In the genomic region with DNA sequence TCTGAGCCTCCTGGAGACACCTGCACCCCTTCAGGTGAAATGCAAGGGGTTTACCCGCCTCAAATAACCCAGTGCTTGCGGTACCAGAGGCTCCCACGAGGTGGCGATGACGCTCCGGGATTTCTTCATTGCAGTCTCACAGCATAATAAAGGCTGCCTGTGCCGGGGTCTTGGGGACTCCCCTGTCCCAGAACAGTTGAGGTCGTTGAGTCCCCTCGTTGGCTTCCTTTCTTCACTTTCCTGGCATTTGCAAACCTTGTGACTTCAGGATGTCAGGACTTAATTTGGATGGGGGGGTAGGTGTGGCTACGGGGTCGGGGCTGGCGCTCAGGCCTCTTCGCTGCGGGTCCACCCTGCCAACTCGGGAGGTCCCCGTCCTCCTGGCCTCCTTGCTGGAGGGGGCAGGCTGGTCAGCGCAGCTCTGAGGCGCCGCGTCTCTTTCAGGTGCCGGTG, we compare ENCODE assay signal across 8 cellular contexts. TPM values are rescaled to one million over a fixed set of nuclear protein-coding genes. Genes with fewer than 3 reads are reported as not detected.
DNase-seq lines count a peak whose midpoint lies in the region; ATAC-seq, FAIRE-seq and TF ChIP-seq lines count a peak whose summit lies in the region.

No MANE protein-coding gene starts in this region.

- TF ChIP-seq CTCF in AG10803 (conservative IDR thresholded peaks at IDR 0.05; ENCODE audit: low read length) (peak; percentile 91), OCI-LY7 (conservative IDR thresholded peaks at IDR 0.05; ENCODE audit: low read length) (peak; percentile 96), natural killer cell (IDR thresholded peaks at IDR 0.05) (peak; percentile 83)

- no peak overlapping the region for H3K4me3 Mint-ChIP-seq in natural killer cell

- no peak for TF ChIP-seq POLR2A in H54 (IDR thresholded peaks at IDR 0.05; ENCODE audit: low read depth, low read length)
- TF ChIP-seq POLR2A in erythroblast (IDR thresholded peaks at IDR 0.05; ENCODE audit: low read length), result no peak

- H3K36me3 ChIP-seq in OCI-LY7 (ENCODE audit: insufficient read depth, low read length), result no peaks in the 10 kb centered on the region

- no peak overlapping the region for H3K27ac ChIP-seq in OCI-LY7 (ENCODE audit: low read depth, low read length, poor library complexity, severe bottlenecking)

- H3K4me1 ChIP-seq in OCI-LY7 (ENCODE audit: insufficient read depth, low read length, poor library complexity, severe bottlenecking), result peaks cover 19% of the 10 kb centered on the region

- FAIRE-seq in H54 (lab: Jason Lieb, UNC), result no peak

- no peaks in the 10 kb centered on the region for H3K9me3 ChIP-seq in OCI-LY7 (ENCODE audit: low read length)

- no peak overlapping the region for H2AFZ ChIP-seq in OCI-LY7 (ENCODE audit: low read length)

- H3K79me2 ChIP-seq in OCI-LY7 (ENCODE audit: insufficient read depth, low read depth, low read length), result no peaks in the 10 kb centered on the region

- H3K9me2 ChIP-seq in OCI-LY7 (ENCODE audit: insufficient read depth, low read length), result no peaks in the 10 kb centered on the region

- no TSS peak for BruUV-seq in OCI-LY7 (replicated peaks; lab: Mats Ljungman, UMichigan)

- no peaks in the 10 kb centered on the region for H4K20me1 ChIP-seq in OCI-LY7 (ENCODE audit: insufficient read depth, low read length)

- H3K4me3 ChIP-seq in AG10803 (ENCODE audit: low read length), result no peak overlapping the region
- no peak overlapping the region for H3K4me3 ChIP-seq in OCI-LY7 (ENCODE audit: low read depth, low read length, poor library complexity, severe bottlenecking)

- peak; percentile 30 for DNase-seq in AG10803 (ENCODE audit: low read depth)
- peak; percentile 85 for DNase-seq in H54 (ENCODE audit: insufficient read length, low spot score)
- DNase-seq in OCI-LY7 (ENCODE audit: low spot score), result peak; percentile 79
- peak; percentile 85 for DNase-seq in activated T-cell treated with anti-CD3 and anti-CD28 coated beads for 4 hours
- peak; percentile 58 to 79 for DNase-seq in erythroblast (lab: John Stamatoyannopoulos, UW)
- DNase-seq in natural killer cell, result peak; percentile 81
- peak; percentile 68 to 90 (median 82) for DNase-seq in stimulated activated naive CD4-positive, alpha-beta T cell (lab: John Stamatoyannopoulos, UW)

- H3K4me1 Mint-ChIP-seq in natural killer cell, result peaks cover 0 to 6% of the 10 kb centered on the region in 2 donors

- peak; percentile 54 to 69 (median 58) for ATAC-seq in natural killer cell
- ATAC-seq in GM19035 (IDR thresholded peaks at IDR 0.05; ENCODE audit: unreplicated experiment), result no peak

- CTCF ChIA-PET in OCI-LY7 (lab: Charles Lee; ENCODE audit: unreplicated experiment), result interaction anchor here (0.6 to 1.5 kb wide), 6 partner anchors 34 to 82 kb away, joined by 3 to 5 read pairs (median 4); no protein-coding TSS in a partner anchor

- no peaks in the 10 kb centered on the region for H3K9me3 Mint-ChIP-seq in natural killer cell

- H3K4me2 ChIP-seq in OCI-LY7 (ENCODE audit: low read length), result no peak overlapping the region

- POLR2A ChIA-PET in OCI-LY7 (lab: Charles Lee), result interaction anchor here (0.5 to 0.7 kb wide), 2 partner anchors 54 to 351 kb away, joined by 3 read pairs; no protein-coding TSS in a partner anchor

- H3K27me3 Mint-ChIP-seq in natural killer cell (ENCODE audit: low read depth in 2 of 2), result peaks cover 7 to 12% of the 10 kb centered on the region in 2 donors

- no peak overlapping the region for H3K27ac Mint-ChIP-seq in natural killer cell

- no peaks in the 10 kb centered on the region for H3K36me3 Mint-ChIP-seq in natural killer cell

- intact Hi-C loops in OCI-LY7 (cut with micrococcal nuclease; ENCODE audit: unreplicated experiment) (loop anchor here (1.0 kb wide), 2 partner anchors 34 to 81 kb away; no protein-coding TSS in a partner anchor), natural killer cell (cut with micrococcal nuclease) (loop anchor here (1.0 kb wide), 1 partner anchor 81 kb away; no protein-coding TSS in a partner anchor)

RNA-seq across cellular contexts. Expression of gene GNAT1, which starts 1.3 kb away (rescaled TPM):
- total RNA-seq in OCI-LY7 (2014; rRNA removed; shearing (Covaris generic)), result not detected in 2 replicates
- total RNA-seq in OCI-LY7 (2022) (not detected in 2 replicates), natural killer cell (not detected)

RNA-seq across cellular contexts. Expression of gene SLC38A3, which starts 12.4 kb away (rescaled TPM):
- not detected in 2 replicates for total RNA-seq in OCI-LY7 (2014; rRNA removed; shearing (Covaris generic))
- total RNA-seq in OCI-LY7 (2022) (not detected in 2 replicates), natural killer cell (under 1 TPM in 1 of 3 donors, not detected in 2; 0.82 TPM)

RNA-seq across cellular contexts. Expression of gene SEMA3F, which starts 37.6 kb away (rescaled TPM):
- 0.28 TPM in 1 of 2 replicates, not detected in the other for total RNA-seq in OCI-LY7 (2014; rRNA removed; shearing (Covaris generic))
- total RNA-seq in OCI-LY7 (2022), result 0.18 and 0.84 TPM in 2 replicates
- total RNA-seq in natural killer cell, result 1 to 10 TPM in 1 of 3 donors, under 1 TPM in 2; 0.16 to 1.1 (median 0.78) TPM

RNA-seq across cellular contexts. Expression of gene GNAI2, which starts 43.3 kb away (rescaled TPM):
- 165 and 190 TPM in 2 replicates for total RNA-seq in OCI-LY7 (2014; rRNA removed; shearing (Covaris generic))
- total RNA-seq in OCI-LY7 (2022) (256 and 266 TPM in 2 replicates), natural killer cell (100 to 1,000 TPM; 428 to 467 (median 447) TPM)

Comparison
In these comparisons a context has a peak if more than half of its experiments do, and no peak if none do; other contexts are left out.
1. DNase-seq: peak in every context shown above with its lines; median percentile 85 in H54; 85 in activated T-cell treated with anti-CD3 and anti-CD28 coated beads for 4 hours; 82 in stimulated activated naive CD4-positive, alpha-beta T cell; 81 in natural killer cell; 79 in OCI-LY7; 68 in erythroblast; 30 in AG10803.